ENCODE assay signal across 8 cellular contexts in genomic region chr17:60601443-60602384, GRCh38. TPM values are rescaled to one million over a fixed set of nuclear protein-coding genes. Genes with fewer than 3 reads are reported as not detected.
DNase-seq lines count a peak whose midpoint lies in the region; ATAC-seq and TF ChIP-seq lines count a peak whose summit lies in the region.

No MANE protein-coding gene starts in this region.

- H3K9me3 ChIP-seq in skeletal muscle tissue (ENCODE audit: control insufficient read depth in 3 of 3, low read length in 3 of 3) = no peaks in the 10 kb centered on the region

- DNase-seq in GM06990 (ENCODE audit: extremely low read depth, insufficient read length) (no peak), NCI-H1092 treated with DMSO at 0.1 percent for 48 hours (lab: John Stamatoyannopoulos, UW) (peak; percentile 39), SW480 (ENCODE audit: low spot score) (peak; percentile 65), caudate nucleus (lab: John Stamatoyannopoulos, UW) (peak in 41 of 61 donors; percentile 4 to 85 (median 31)), iris pigment epithelial cell (ENCODE audit: low read depth) (peak; percentile 82), GF-D8 (lab: John Stamatoyannopoulos, UW) (no peak)

- peak overlapping the region; percentile 92 to 98 (median 93) for H3K9ac ChIP-seq in skeletal muscle tissue (ENCODE audit: low read depth in 1 of 3, low read length in 3 of 3)

- peak overlapping the region; percentile 82 for H3K4me3 ChIP-seq in GM06990 (replicated peaks; ENCODE audit: low read depth, low read length)
- H3K4me3 ChIP-seq in skeletal muscle tissue (ENCODE audit: low read length in 3 of 3) = peak overlapping the region; percentile 96 to 99 (median 98)

- TF ChIP-seq CTCF in GM06990 (IDR thresholded peaks at IDR 0.05; ENCODE audit: insufficient read depth, low read length, poor library complexity, severe bottlenecking) = no peak

- peaks cover 8 to 18% (median 13%) of the 10 kb centered on the region in 3 donors for H3K4me1 ChIP-seq in skeletal muscle tissue (ENCODE audit: control insufficient read depth in 3 of 3, insufficient read depth in 3 of 3, low read length in 3 of 3)

- ATAC-seq in HG03565 (IDR thresholded peaks at IDR 0.05; ENCODE audit: unreplicated experiment) = no peak

- H3K36me3 ChIP-seq in GM06990 (ENCODE audit: control insufficient read depth, insufficient read depth, low read length) (no peaks in the 10 kb centered on the region), skeletal muscle tissue (ENCODE audit: control insufficient read depth in 3 of 3, insufficient read depth in 3 of 3, low read length in 3 of 3) (no peaks in the 10 kb centered on the region)

- H3K27me3 ChIP-seq in GM06990 (replicated peaks; ENCODE audit: control insufficient read depth, insufficient read depth, low read length) (no peaks in the 10 kb centered on the region), skeletal muscle tissue (ENCODE audit: control insufficient read depth in 3 of 3, insufficient read depth in 3 of 3, low read length in 3 of 3) (no peaks in the 10 kb centered on the region)

- peak overlapping the region; percentile 95 for H3K27ac ChIP-seq in caudate nucleus (ENCODE audit: low read depth, low read length)
- H3K27ac ChIP-seq in skeletal muscle tissue (ENCODE audit: low read depth, low read length) = peak overlapping the region; percentile 96

RNA-seq across cellular contexts. Expression of gene PPM1D, which starts 1.7 kb away (rescaled TPM):
- total RNA-seq in skeletal muscle tissue = 7.3 TPM

Comparison
In these comparisons a context has a peak if more than half of its experiments do, and no peak if none do; other contexts are left out.
1. DNase-seq: peak in NCI-H1092 treated with DMSO at 0.1 percent for 48 hours (single experiment), SW480 (single experiment), caudate nucleus (41 of 61) and iris pigment epithelial cell (single experiment); none in GM06990 (single experiment) and GF-D8 (single experiment).